ENCODE assay signal across 9 cellular contexts in the genomic region with DNA sequence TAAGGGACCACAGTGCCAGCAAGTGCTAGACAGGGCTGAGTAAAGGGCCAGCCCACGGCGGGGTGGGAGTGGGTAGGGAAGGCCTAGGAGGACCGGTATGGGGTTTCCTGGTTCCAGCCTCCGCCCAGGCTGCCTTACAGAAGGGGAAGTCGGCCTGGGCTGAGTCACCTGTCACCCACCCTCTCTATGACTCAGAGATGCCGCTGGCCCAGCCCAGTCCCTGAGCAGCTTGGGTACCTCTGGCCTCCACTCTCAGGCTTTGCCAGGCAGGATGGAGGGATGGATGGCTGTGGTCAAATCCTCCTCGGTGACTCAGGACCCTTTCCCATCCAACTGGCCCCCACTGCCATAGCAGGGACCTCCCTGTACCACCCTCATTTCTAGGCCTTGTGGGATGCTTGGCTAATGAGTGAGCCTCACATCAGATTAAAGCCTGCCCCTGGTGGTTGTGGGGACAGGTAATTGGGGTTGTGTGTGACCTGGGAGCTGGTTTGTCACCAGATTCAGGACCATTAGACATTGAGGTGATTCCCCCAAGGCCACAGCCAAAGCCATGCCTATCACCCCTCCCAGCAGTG. TPM values are rescaled to one million over a fixed set of nuclear protein-coding genes. Genes with fewer than 3 reads are reported as not detected.
DNase-seq lines count a peak whose midpoint lies in the region; ATAC-seq and TF ChIP-seq lines count a peak whose summit lies in the region.
"Had no signal": no experiment of that assay in that cellular context is flagged by ENCODE, and none has a peak within 500 bp of the region (broad histone marks: within the 10 kb centered on the region; RNA-seq: fewer than 3 reads in every experiment).

No MANE protein-coding gene starts in this region.

- WGBS in lung, 2 donors = 31 to 52% methylated on average over 4 to 7 of the region's 7 CpGs

- H3K27ac ChIP-seq in BLaER1 treated with 17β-estradiol and CSF1 and Interleukin-3, amounts not matched to agents 10 nM and 100 nM = peak overlapping the region in 6 of 11 experiments; percentile 22 to 65 (median 52); a peak in 9 of 22 replicates
- H3K27ac ChIP-seq in lung (ENCODE audit: low read depth in 1 of 2, low read length in 1 of 2) = no peak overlapping the region

- no peak overlapping the region for H3K4me3 ChIP-seq in BLaER1 treated with 17β-estradiol and CSF1 and Interleukin-3, amounts not matched to agents 10 nM and 100 nM
- H3K4me3 ChIP-seq in lung = no peak overlapping the region

- H3K9me3 Mint-ChIP-seq in stimulated activated naive B cell treated with anti-CD40 and anti-IgM and Interleukin-4, amounts not matched to agents 10 μg/mL and 1 μg/mL and 100 μg/mL, for 72 hours = no peaks in the 10 kb centered on the region
- H3K9me3 Mint-ChIP-seq: dendritic cell treated with granulocyte-macrophage colony-stimulating factor and Interleukin-4, amounts not matched to agents 40 ng/mL and 50 ng/mL, for 4 days had no signal

- peaks cover 0 to 9% (median 0%) of the 10 kb centered on the region in 11 experiments; a peak in 3 of 22 replicates for H4K20me1 ChIP-seq in BLaER1 treated with 17β-estradiol and CSF1 and Interleukin-3, amounts not matched to agents 10 nM and 100 nM

- H3K4me1 Mint-ChIP-seq in stimulated activated naive B cell treated with anti-CD40 and anti-IgM and Interleukin-4, amounts not matched to agents 10 μg/mL and 1 μg/mL and 100 μg/mL, for 72 hours = peaks cover 11 to 30% of the 10 kb centered on the region in 2 donors

- DNase-seq in T1000 (lab: John Stamatoyannopoulos, UW) (peak; percentile 77), amniotic stem cell (lab: John Stamatoyannopoulos, UW) (peak; percentile 70), lung (ENCODE audit: low spot score) (peak; percentile 45), HuH-7 (ENCODE audit: low spot score) (no peak), cerebellum (ENCODE audit: low spot score) (no peak)
- peak; percentile 73 for DNase-seq in stimulated activated naive B cell treated with anti-CD40 and anti-IgM and Interleukin-4, amounts not matched to agents 10 μg/mL and 1 μg/mL and 100 μg/mL, for 72 hours

- peaks cover 8 to 63% (median 36%) of the 10 kb centered on the region in 10 experiments; a peak in 18 of 20 replicates for H3K4me1 ChIP-seq in BLaER1 treated with 17β-estradiol and CSF1 and Interleukin-3, amounts not matched to agents 10 nM and 100 nM
- peaks cover 0 to 3% of the 10 kb centered on the region in 2 donors for H3K4me1 ChIP-seq in lung (ENCODE audit: control insufficient read depth in 2 of 2, insufficient read depth in 2 of 2, low read length in 2 of 2)

- no peak overlapping the region for H3K4me3 Mint-ChIP-seq in stimulated activated naive B cell treated with anti-CD40 and anti-IgM and Interleukin-4, amounts not matched to agents 10 μg/mL and 1 μg/mL and 100 μg/mL, for 72 hours
- H3K4me3 Mint-ChIP-seq: dendritic cell treated with granulocyte-macrophage colony-stimulating factor and Interleukin-4, amounts not matched to agents 40 ng/mL and 50 ng/mL, for 4 days had no signal

- no peaks in the 10 kb centered on the region for H3K9me3 ChIP-seq in BLaER1 treated with 17β-estradiol and CSF1 and Interleukin-3, amounts not matched to agents 10 nM and 100 nM (replicated peaks in 1 of 11)
- no peaks in the 10 kb centered on the region for H3K9me3 ChIP-seq in lung (ENCODE audit: control insufficient read depth in 2 of 2, insufficient read depth in 1 of 2, low read length in 1 of 2)

- ATAC-seq in HG02852 (IDR thresholded peaks at IDR 0.05; ENCODE audit: unreplicated experiment) (peak; percentile 68), lung (ENCODE audit: insufficient read depth, low FRiP score) (peak; percentile 83)
- ATAC-seq in stimulated activated naive B cell treated with anti-CD40 and anti-IgM and Interleukin-4, amounts not matched to agents 10 μg/mL and 1 μg/mL and 100 μg/mL, for 72 hours (replicated peaks) = peak; percentile 100

- H3K36me3 Mint-ChIP-seq in stimulated activated naive B cell treated with anti-CD40 and anti-IgM and Interleukin-4, amounts not matched to agents 10 μg/mL and 1 μg/mL and 100 μg/mL, for 72 hours = peaks cover 3 to 9% of the 10 kb centered on the region in 2 donors

- H3K4me2 ChIP-seq in BLaER1 treated with 17β-estradiol and CSF1 and Interleukin-3, amounts not matched to agents 10 nM and 100 nM = peak overlapping the region in 9 of 11 experiments; percentile 17 to 77 (median 52); a peak in 17 of 22 replicates

- H3K27me3 Mint-ChIP-seq in stimulated activated naive B cell treated with anti-CD40 and anti-IgM and Interleukin-4, amounts not matched to agents 10 μg/mL and 1 μg/mL and 100 μg/mL, for 72 hours = no peaks in the 10 kb centered on the region
- H3K27me3 Mint-ChIP-seq: dendritic cell treated with granulocyte-macrophage colony-stimulating factor and Interleukin-4, amounts not matched to agents 40 ng/mL and 50 ng/mL, for 4 days had no signal

- H3K9ac ChIP-seq in BLaER1 treated with 17β-estradiol and CSF1 and Interleukin-3, amounts not matched to agents 10 nM and 100 nM = 0 out of 22 replicates have a peak overlapping the region, but pooled peaks of 1 of the 11 experiments have one; percentile 16

- H3K36me3 ChIP-seq in BLaER1 treated with 17β-estradiol and CSF1 and Interleukin-3, amounts not matched to agents 10 nM and 100 nM = peaks cover 0 to 17% (median 0%) of the 10 kb centered on the region in 11 experiments; a peak in 8 of 22 replicates
- peaks cover 0 to 3% of the 10 kb centered on the region in 2 donors for H3K36me3 ChIP-seq in lung (ENCODE audit: control insufficient read depth in 2 of 2, insufficient read depth in 2 of 2, low read length in 2 of 2)

- no peaks in the 10 kb centered on the region for H3K27me3 ChIP-seq in BLaER1 treated with 17β-estradiol and CSF1 and Interleukin-3, amounts not matched to agents 10 nM and 100 nM
- H3K27me3 ChIP-seq in lung (ENCODE audit: control insufficient read depth, insufficient read depth) = no peaks in the 10 kb centered on the region

- peak overlapping the region; percentile 79 for H3K27ac Mint-ChIP-seq in stimulated activated naive B cell treated with anti-CD40 and anti-IgM and Interleukin-4, amounts not matched to agents 10 μg/mL and 1 μg/mL and 100 μg/mL, for 72 hours
- H3K27ac Mint-ChIP-seq: dendritic cell treated with granulocyte-macrophage colony-stimulating factor and Interleukin-4, amounts not matched to agents 40 ng/mL and 50 ng/mL, for 4 days had no signal

- no peak for TF ChIP-seq CTCF in lung (IDR thresholded peaks at IDR 0.05; ENCODE audit: control extremely low read depth, extremely low read depth)

RNA-seq across cellular contexts. Expression of a gene that starts 13.9 kb away (rescaled TPM):
- total RNA-seq in lung = 1 to 10 TPM; 1.6 to 4.8 TPM
- 1 to 10 TPM; 2.1 to 4.4 TPM for polyA plus RNA-seq in lung
- 5.0 TPM for total RNA-seq in cerebellum

RNA-seq across cellular contexts. Expression of a gene that starts 18.2 kb away (rescaled TPM):
- total RNA-seq in lung (10 to 100 TPM; 15.1 to 27.1 TPM), cerebellum (29.3 TPM)
- 10 to 100 TPM in 1 of 2 donors, 1 to 10 TPM in 1; 7.9 to 10.2 TPM for polyA plus RNA-seq in lung

RNA-seq across cellular contexts. Expression of a gene that starts 42.5 kb away (rescaled TPM):
- 10 to 100 TPM; 21.4 to 39.9 TPM for total RNA-seq in lung
- 10 to 100 TPM; 10.6 to 60.9 TPM for polyA plus RNA-seq in lung
- total RNA-seq in cerebellum = 24.9 TPM

RNA-seq across cellular contexts. Expression of a gene that starts 45.2 kb away (rescaled TPM):
- total RNA-seq in lung = 10 to 100 TPM in 1 of 2 donors, 1 to 10 TPM in 1; 3.9 to 12.3 TPM
- 1 to 10 TPM; 1.1 to 1.4 TPM for polyA plus RNA-seq in lung
- 26.7 TPM for total RNA-seq in cerebellum

RNA-seq across cellular contexts. Expression of a gene that starts 57.8 kb away (rescaled TPM):
- total RNA-seq in lung = 10 to 100 TPM; 34.4 to 76.5 TPM
- polyA plus RNA-seq in lung = 10 to 100 TPM; 68.9 to 77.2 TPM
- total RNA-seq in cerebellum = 30.3 TPM

Comparison
In these comparisons a context has a peak if more than half of its experiments do, and no peak if none do; other contexts are left out.
1. H3K27ac ChIP-seq: peak in BLaER1 treated with 17β-estradiol and CSF1 and Interleukin-3, amounts not matched to agents 10 nM and 100 nM (6 of 11); none in lung (0 of 2).
2. DNase-seq: peak in T1000 (single experiment), amniotic stem cell (single experiment), lung (single experiment) and stimulated activated naive B cell treated with anti-CD40 and anti-IgM and Interleukin-4, amounts not matched to agents 10 μg/mL and 1 μg/mL and 100 μg/mL, for 72 hours (single experiment); none in HuH-7 (single experiment) and cerebellum (single experiment).
3. Peak in every context shown above with its lines, with median percentiles within 50 percentile points of each other: ATAC-seq.